Comparison of ENCODE assay signal across 20 cellular contexts in genomic region chr12:24937553-24938244, GRCh38. TPM values are rescaled to one million over a fixed set of nuclear protein-coding genes. Genes with fewer than 3 reads are reported as not detected.
DNase-seq lines count a peak whose midpoint lies in the region; TF ChIP-seq lines count a peak whose summit lies in the region.
"Had no signal": no experiment of that assay in that cellular context is flagged by ENCODE, and none has a peak within 500 bp of the region (broad histone marks: within the 10 kb centered on the region; RNA-seq: fewer than 3 reads in every experiment).

No MANE protein-coding gene starts in this region.

- H3K9me3 ChIP-seq in ovary, result no peaks in the 10 kb centered on the region
- H3K9me3 ChIP-seq: Caco-2, esophagus muscularis mucosa, left lung, sigmoid colon, thoracic aorta had no signal

- intact Hi-C loops in ovary (cut with DNase I), result no loop called here

- in situ Hi-C loops in brain microvascular endothelial cell (cut with HindIII; ENCODE audit: low pct_ligation_motif_present, low sequenced_read_pairs), result no loop called here

- H3K27ac ChIP-seq in brain microvascular endothelial cell (no peak overlapping the region), ovary (no peak overlapping the region)
- H3K27ac ChIP-seq: esophagus muscularis mucosa, left lung, sigmoid colon, thoracic aorta had no signal

- no peak overlapping the region for H3K4me3 ChIP-seq in brain microvascular endothelial cell (ENCODE audit: low read depth, low read length)
- no peak overlapping the region for H3K4me3 ChIP-seq in ovary
- H3K4me3 ChIP-seq: esophagus muscularis mucosa, left lung, sigmoid colon, thoracic aorta had no signal

- TF ChIP-seq POLR2A in ovary (IDR thresholded peaks at IDR 0.05), result no peak

- 74 to 88% (median 80%) methylated on average over 2 of the region's 2 CpGs for WGBS in ovary, 3 donors

- H3K27me3 ChIP-seq in brain microvascular endothelial cell (replicated peaks) (no peaks in the 10 kb centered on the region), ovary (no peaks in the 10 kb centered on the region)
- H3K27me3 ChIP-seq: esophagus muscularis mucosa, left lung, sigmoid colon had no signal

- peak; percentile 66 for DNase-seq in ELR (ENCODE audit: low read depth)
- peak; percentile 61 for DNase-seq in LHCN-M2 (ENCODE audit: low read depth)
- DNase-seq in brain microvascular endothelial cell, result peak; percentile 41
- peak; percentile 34 for DNase-seq in renal cortical epithelial cell (ENCODE audit: low read depth)
- DNase-seq in NCI-H510A treated with DMSO at 0.1 percent for 48 hours (lab: John Stamatoyannopoulos, UW), result no peak
- no peak for DNase-seq in AG08396 (ENCODE audit: low spot score)
- no peak for DNase-seq in ovary
- DNase-seq: activated CD4-positive, alpha-beta T cell treated with anti-CD3 and anti-CD28 coated beads for 1 hour; activated naive CD4-positive, alpha-beta T cell treated with anti-CD3 and anti-CD28 coated beads, Interleukin-2, amount 50 U/mL, for 16 hours; activated T-cell treated with anti-CD3 and anti-CD28 coated beads, Interleukin-2, amount 50 U/mL, for 72 hours; AML-193; Caco-2; effector CD8-positive, alpha-beta T cell; left lung; midbrain; NCI-H510A; sigmoid colon; stimulated activated naive B cell treated with anti-CD40 and anti-IgM and Interleukin-4, amounts not matched to agents 10 μg/mL and 1 μg/mL and 100 μg/mL, for 72 hours had no signal

- TF ChIP-seq CTCF in brain microvascular endothelial cell (IDR thresholded peaks at IDR 0.05; ENCODE audit: low read depth, low read length, missing control alignments) (no peak), ovary (IDR thresholded peaks at IDR 0.05) (no peak)

- no peak for TF ChIP-seq EP300 in ovary (IDR thresholded peaks at IDR 0.05)

- H3K36me3 ChIP-seq in brain microvascular endothelial cell (replicated peaks), result peaks cover 2% of the 10 kb centered on the region
- no peaks in the 10 kb centered on the region for H3K36me3 ChIP-seq in ovary
- H3K36me3 ChIP-seq: esophagus muscularis mucosa, left lung, sigmoid colon, thoracic aorta had no signal

- H3K4me1 ChIP-seq in ovary (ENCODE audit: insufficient read depth), result no peaks in the 10 kb centered on the region
- H3K4me1 ChIP-seq: esophagus muscularis mucosa, left lung, sigmoid colon had no signal

RNA-seq across cellular contexts. Expression of gene BCAT1, which starts 11.2 kb away (rescaled TPM):
- total RNA-seq in LHCN-M2 (2014; rRNA removed) (35.8 and 47.6 TPM in 2 replicates), renal cortical epithelial cell (22.6 and 27.8 TPM in 2 replicates), ovary (100 to 1,000 TPM in 1 of 7 donors, 10 to 100 TPM in 6; 14.9 to 106 (median 36.2) TPM)
- 18.3 TPM for polyA plus RNA-seq in LHCN-M2 (2012)
- 10 to 100 TPM; 12.0 to 18.3 TPM for polyA plus RNA-seq in ovary

Comparison
In these comparisons a context has a peak if more than half of its experiments do, and no peak if none do; other contexts are left out.
1. DNase-seq: peak in ELR (single experiment), LHCN-M2 (single experiment), brain microvascular endothelial cell (single experiment) and renal cortical epithelial cell (single experiment); none in NCI-H510A treated with DMSO at 0.1 percent for 48 hours (single experiment), AG08396 (single experiment) and ovary (0 of 5).